ENCODE assay signal across 9 cellular contexts in the genomic region with DNA sequence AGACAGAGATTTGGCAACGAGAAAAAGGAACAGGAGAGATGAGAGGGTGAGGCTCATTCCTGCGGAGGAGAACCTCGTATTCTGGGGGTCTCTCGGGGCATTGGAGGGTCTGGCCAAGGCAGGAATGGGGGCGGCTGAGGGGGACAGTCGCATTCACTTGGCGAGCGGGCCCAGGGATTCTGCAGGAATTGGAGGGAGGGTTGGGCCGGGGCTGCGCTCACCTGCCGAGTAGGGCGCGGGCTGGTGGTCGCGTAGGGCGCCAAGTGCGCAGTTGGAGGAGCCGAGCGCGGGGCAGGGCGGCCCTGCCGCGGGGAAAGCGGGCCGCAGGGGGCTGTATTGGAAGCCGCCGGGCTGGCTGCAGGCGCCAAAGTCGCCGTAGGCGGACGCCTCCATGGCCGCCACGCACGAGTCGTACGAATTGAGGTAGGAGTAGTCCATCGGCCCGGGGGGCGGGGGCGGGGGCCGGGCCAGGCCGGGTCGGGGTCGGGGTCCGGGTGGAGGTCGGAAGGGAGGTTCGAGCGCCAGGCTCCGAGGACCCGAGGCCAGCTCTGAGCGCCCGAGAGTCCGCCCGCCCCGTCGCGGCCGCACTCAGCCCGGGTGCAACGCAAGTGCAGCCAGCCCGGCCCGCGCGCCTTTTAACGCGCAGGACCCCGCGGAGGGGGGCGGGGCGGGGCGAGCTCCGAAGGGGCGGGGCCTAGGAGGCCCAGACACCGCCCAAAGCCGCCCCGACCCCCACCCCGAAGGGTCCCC. TPM values are rescaled to one million over a fixed set of nuclear protein-coding genes. Genes with fewer than 3 reads are reported as not detected.
DNase-seq lines count a peak whose midpoint lies in the region; ATAC-seq and TF ChIP-seq lines count a peak whose summit lies in the region.
"Had no signal": no experiment of that assay in that cellular context is flagged by ENCODE, and none has a peak within 500 bp of the region (broad histone marks: within the 10 kb centered on the region; RNA-seq: fewer than 3 reads in every experiment).

Gene PHOX2A (minus strand): TSS at position 610 of the 750 bp plus-strand sequence. CDS start 172 bp downstream, at position 438.

- H3K27me3 Mint-ChIP-seq in natural killer cell (ENCODE audit: low read depth in 2 of 2): peaks cover 34 to 46% of the 10 kb centered on the region in 2 donors

- peaks cover 2% of the 10 kb centered on the region; the same call in 1 of the 2 replicates for H3F3A ChIP-seq in GM23248 (ENCODE audit: insufficient read depth)

- peak within 1 kb of the TSS; percentile 39 for H3K4me2 ChIP-seq in GM23248 (ENCODE audit: unreplicated experiment)

- H3K36me3 Mint-ChIP-seq in natural killer cell: no peaks in the 10 kb centered on the region

- no peaks in the 10 kb centered on the region for H3K4me1 ChIP-seq in GM23248 (ENCODE audit: insufficient read depth)

- H3K9me3 Mint-ChIP-seq in natural killer cell: no peaks in the 10 kb centered on the region

- CTCF ChIA-PET in AG04449 (lab: Yijun Ruan, JAX): interaction anchor here (6.8 kb wide), 1 partner anchor 187 kb away, joined by 44 read pairs; no protein-coding TSS in a partner anchor

- intact Hi-C loops in natural killer cell (cut with micrococcal nuclease): no loop called here

- no peak within 1 kb of the TSS for H3K27ac Mint-ChIP-seq in natural killer cell

- 0 out of 2 replicates have a peak within 1 kb of the TSS, but pooled peaks have one; percentile 15 for H3K4me3 ChIP-seq in AG04449 (ENCODE audit: low read depth, low read length)
- H3K4me3 ChIP-seq in GM23248: peak within 1 kb of the TSS; percentile 51; the same call in 1 of the 2 replicates

- no peaks in the 10 kb centered on the region for H3K9me3 ChIP-seq in GM23248 (ENCODE audit: low read depth)

- WGBS in GM23248 (ENCODE audit: low coverage in 1 of 2, low lambda C conversion rate in 2 of 2, missing lambda C conversion rate in 2 of 2), 2 experiments: 13 to 26% methylated on average over 23 to 66 of the region's 78 CpGs

- H3K27me3 ChIP-seq in GM23248 (replicated peaks; ENCODE audit: insufficient read depth): peaks cover 52% of the 10 kb centered on the region

- no peak within 1 kb of the TSS for H3K27ac ChIP-seq in GM23248
- H3K27ac ChIP-seq in substantia nigra (ENCODE audit: low read depth, low read length, poor library complexity, severe bottlenecking): no peak within 1 kb of the TSS

- peaks cover 10 to 41% of the 10 kb centered on the region in 2 donors for H3K4me1 Mint-ChIP-seq in natural killer cell

- H3K9me2 ChIP-seq in GM23248 (ENCODE audit: insufficient read depth): no peaks in the 10 kb centered on the region

- ATAC-seq in natural killer cell (no peak), GM19467 (IDR thresholded peaks at IDR 0.05; ENCODE audit: unreplicated experiment) (no peak)

- in situ Hi-C loops in GM23248 (cut with MboI): no loop called here

- H3K9ac ChIP-seq in GM23248: no peak within 1 kb of the TSS

- H3K79me2 ChIP-seq in GM23248 (ENCODE audit: insufficient read depth): no peaks in the 10 kb centered on the region

- POLR2A ChIA-PET in AG04449 (lab: Yijun Ruan, JAX): no interaction called here

- H2AFZ ChIP-seq in GM23248: peak within 1 kb of the TSS; percentile 29; the same call in 1 of the 2 replicates

- DNase-seq in AG04449 (ENCODE audit: low read depth, low spot score): no peak
- no peak for DNase-seq in GM23248
- DNase-seq in ecto neural progenitor cell (ENCODE audit: low spot score): peak; percentile 68
- DNase-seq in natural killer cell: no peak
- DNase-seq in glomerular visceral epithelial cell (ENCODE audit: extremely low spot score): no peak
- no peak for DNase-seq in substantia nigra (lab: John Stamatoyannopoulos, UW)
- no peak for DNase-seq in activated gamma-delta T cell treated with Interleukin-2 at 50 U/mL for 16 hours
- DNase-seq: NCI-H1694 treated with DMSO at 0.1 percent for 48 hours had no signal

- H4K20me1 ChIP-seq in GM23248 (ENCODE audit: insufficient read depth): no peaks in the 10 kb centered on the region

- 0 out of 2 replicates have a peak, but pooled peaks cover under 1% of the 10 kb centered on the region for H3K36me3 ChIP-seq in GM23248 (ENCODE audit: low read depth)

- TF ChIP-seq CTCF in AG04449 (IDR thresholded peaks at IDR 0.05; ENCODE audit: insufficient read depth, low read length, missing control alignments): no peak
- no peak for TF ChIP-seq CTCF in natural killer cell (IDR thresholded peaks at IDR 0.05)

- H3K4me3 Mint-ChIP-seq in natural killer cell: peak within 1 kb of the TSS; percentile 6

RNA-seq across cellular contexts. Expression of gene PHOX2A, which starts in this region (rescaled TPM):
- total RNA-seq in GM23248 (2014; rRNA removed; shearing (Covaris generic)): not detected in 2 replicates
- not detected in 2 replicates for polyA plus RNA-seq in GM23248 (2016; fragmentation: Nextera tagmentation; extraction: Ambion mirVana)
- total RNA-seq in natural killer cell: not detected
